1 cellular context compared by ENCODE assay signal in the genomic region with DNA sequence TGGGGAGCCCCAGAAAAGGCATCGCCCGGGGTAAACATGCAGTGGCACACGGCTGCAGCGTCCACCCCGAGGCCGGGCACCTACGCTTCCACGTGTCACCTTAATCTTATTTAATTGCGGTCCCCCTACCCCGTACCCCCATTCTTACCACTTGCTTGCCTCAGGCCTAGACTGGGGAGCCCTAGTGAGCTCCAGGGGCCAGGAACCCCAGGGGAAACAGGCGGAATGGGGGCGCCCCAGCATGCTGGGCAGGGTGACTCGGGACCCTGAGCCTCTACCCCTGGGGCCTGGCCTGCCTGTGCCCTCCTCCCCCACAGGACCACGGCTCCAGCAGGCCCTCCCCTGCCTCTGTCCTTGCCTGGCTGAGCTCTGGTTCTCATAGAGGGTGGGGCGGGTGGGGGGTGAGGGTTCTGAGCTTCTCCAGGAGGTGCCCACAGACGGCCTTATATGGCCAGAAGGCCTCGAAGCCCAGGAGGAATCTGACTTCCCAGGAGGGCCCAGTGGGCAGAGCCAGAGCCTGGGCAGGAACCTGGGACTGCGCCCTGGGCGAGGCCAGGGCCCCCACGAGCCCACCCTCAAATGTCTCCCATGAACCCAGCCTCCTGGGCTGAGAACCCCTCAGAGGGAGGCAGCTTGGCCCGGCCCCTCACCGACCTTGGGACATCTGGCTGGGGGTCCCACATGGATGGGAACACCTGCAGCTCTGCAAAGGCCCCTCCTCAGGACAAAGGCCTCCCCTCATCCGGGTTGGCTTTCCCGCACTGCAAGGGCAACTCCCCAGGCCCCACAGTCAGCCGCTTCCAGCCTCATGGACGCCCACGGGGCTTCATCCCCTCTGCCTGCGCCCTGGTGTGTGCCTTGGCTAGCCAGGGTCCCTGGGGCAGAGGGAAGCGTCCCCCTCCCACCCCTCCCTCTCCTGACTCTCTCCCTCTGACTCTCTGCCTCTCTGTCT.
TF ChIP-seq lines count a peak whose summit lies in the region.

No MANE protein-coding gene starts in this region.

TF ChIP-seq in HepG2, 621 proteins besides CTCF, POLR2A, EP300 and RAD21 (continued from another document and continues in another):
- no peak for TF ChIP-seq FOXP1 (IDR thresholded peaks at IDR 0.05)
- TF ChIP-seq FOXP1 (CRISPR knock-in tag; IDR thresholded peaks at IDR 0.05), result no peak
- no peak for TF ChIP-seq ZNF101 (CRISPR knock-in tag; IDR thresholded peaks at IDR 0.05; ENCODE audit: borderline replicate concordance, low read depth)
- TF ChIP-seq IRX3 (CRISPR knock-in tag; IDR thresholded peaks at IDR 0.05; ENCODE audit: borderline replicate concordance, low read depth), result no peak
- TF ChIP-seq ZNF326 (CRISPR knock-in tag; IDR thresholded peaks at IDR 0.05; ENCODE audit: borderline replicate concordance), result no peak
- no peak for TF ChIP-seq ZNF562 (CRISPR knock-in tag; IDR thresholded peaks at IDR 0.05; ENCODE audit: borderline replicate concordance)
- no peak for TF ChIP-seq SETDB1 (CRISPR knock-in tag; IDR thresholded peaks at IDR 0.05; ENCODE audit: borderline replicate concordance)
- TF ChIP-seq TMF1 (CRISPR knock-in tag; IDR thresholded peaks at IDR 0.05; ENCODE audit: low read depth), result no peak
- no peak for TF ChIP-seq CEBPG (CRISPR knock-in tag; IDR thresholded peaks at IDR 0.05)
- TF ChIP-seq ZNF788 (CRISPR knock-in tag; IDR thresholded peaks at IDR 0.05; ENCODE audit: borderline replicate concordance), result no peak
- no peak for TF ChIP-seq ARNT (IDR thresholded peaks at IDR 0.05)
- TF ChIP-seq, protein P1, sequence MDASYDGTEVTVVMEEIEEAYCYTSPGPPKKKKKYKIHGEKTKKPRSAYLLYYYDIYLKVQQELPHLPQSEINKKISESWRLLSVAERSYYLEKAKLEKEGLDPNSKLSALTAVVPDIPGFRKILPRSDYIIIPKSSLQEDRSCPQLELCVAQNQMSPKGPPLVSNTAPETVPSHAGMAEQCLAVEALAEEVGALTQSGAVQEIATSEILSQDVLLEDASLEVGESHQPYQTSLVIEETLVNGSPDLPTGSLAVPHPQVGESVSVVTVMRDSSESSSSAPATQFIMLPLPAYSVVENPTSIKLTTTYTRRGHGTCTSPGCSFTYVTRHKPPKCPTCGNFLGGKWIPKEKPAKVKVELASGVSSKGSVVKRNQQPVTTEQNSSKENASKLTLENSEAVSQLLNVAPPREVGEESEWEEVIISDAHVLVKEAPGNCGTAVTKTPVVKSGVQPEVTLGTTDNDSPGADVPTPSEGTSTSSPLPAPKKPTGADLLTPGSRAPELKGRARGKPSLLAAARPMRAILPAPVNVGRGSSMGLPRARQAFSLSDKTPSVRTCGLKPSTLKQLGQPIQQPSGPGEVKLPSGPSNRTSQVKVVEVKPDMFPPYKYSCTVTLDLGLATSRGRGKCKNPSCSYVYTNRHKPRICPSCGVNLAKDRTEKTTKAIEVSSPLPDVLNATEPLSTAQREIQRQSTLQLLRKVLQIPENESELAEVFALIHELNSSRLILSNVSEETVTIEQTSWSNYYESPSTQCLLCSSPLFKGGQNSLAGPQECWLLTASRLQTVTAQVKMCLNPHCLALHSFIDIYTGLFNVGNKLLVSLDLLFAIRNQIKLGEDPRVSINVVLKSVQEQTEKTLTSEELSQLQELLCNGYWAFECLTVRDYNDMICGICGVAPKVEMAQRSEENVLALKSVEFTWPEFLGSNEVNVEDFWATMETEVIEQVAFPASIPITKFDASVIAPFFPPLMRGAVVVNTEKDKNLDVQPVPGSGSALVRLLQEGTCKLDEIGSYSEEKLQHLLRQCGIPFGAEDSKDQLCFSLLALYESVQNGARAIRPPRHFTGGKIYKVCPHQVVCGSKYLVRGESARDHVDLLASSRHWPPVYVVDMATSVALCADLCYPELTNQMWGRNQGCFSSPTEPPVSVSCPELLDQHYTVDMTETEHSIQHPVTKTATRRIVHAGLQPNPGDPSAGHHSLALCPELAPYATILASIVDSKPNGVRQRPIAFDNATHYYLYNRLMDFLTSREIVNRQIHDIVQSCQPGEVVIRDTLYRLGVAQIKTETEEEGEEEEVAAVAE (CRISPR knock-in tag; IDR thresholded peaks at IDR 0.05; ENCODE audit: borderline replicate concordance), result no peak
- TF ChIP-seq RFXANK (CRISPR knock-in tag; IDR thresholded peaks at IDR 0.05), result no peak
- TF ChIP-seq RORA (CRISPR knock-in tag; IDR thresholded peaks at IDR 0.05), result no peak
- no peak for TF ChIP-seq MEF2D (CRISPR knock-in tag; IDR thresholded peaks at IDR 0.05)
- no peak for TF ChIP-seq ZFP1 (CRISPR knock-in tag; IDR thresholded peaks at IDR 0.05)
- no peak for TF ChIP-seq ZNF160 (CRISPR knock-in tag; IDR thresholded peaks at IDR 0.05)
- TF ChIP-seq, protein P2, sequence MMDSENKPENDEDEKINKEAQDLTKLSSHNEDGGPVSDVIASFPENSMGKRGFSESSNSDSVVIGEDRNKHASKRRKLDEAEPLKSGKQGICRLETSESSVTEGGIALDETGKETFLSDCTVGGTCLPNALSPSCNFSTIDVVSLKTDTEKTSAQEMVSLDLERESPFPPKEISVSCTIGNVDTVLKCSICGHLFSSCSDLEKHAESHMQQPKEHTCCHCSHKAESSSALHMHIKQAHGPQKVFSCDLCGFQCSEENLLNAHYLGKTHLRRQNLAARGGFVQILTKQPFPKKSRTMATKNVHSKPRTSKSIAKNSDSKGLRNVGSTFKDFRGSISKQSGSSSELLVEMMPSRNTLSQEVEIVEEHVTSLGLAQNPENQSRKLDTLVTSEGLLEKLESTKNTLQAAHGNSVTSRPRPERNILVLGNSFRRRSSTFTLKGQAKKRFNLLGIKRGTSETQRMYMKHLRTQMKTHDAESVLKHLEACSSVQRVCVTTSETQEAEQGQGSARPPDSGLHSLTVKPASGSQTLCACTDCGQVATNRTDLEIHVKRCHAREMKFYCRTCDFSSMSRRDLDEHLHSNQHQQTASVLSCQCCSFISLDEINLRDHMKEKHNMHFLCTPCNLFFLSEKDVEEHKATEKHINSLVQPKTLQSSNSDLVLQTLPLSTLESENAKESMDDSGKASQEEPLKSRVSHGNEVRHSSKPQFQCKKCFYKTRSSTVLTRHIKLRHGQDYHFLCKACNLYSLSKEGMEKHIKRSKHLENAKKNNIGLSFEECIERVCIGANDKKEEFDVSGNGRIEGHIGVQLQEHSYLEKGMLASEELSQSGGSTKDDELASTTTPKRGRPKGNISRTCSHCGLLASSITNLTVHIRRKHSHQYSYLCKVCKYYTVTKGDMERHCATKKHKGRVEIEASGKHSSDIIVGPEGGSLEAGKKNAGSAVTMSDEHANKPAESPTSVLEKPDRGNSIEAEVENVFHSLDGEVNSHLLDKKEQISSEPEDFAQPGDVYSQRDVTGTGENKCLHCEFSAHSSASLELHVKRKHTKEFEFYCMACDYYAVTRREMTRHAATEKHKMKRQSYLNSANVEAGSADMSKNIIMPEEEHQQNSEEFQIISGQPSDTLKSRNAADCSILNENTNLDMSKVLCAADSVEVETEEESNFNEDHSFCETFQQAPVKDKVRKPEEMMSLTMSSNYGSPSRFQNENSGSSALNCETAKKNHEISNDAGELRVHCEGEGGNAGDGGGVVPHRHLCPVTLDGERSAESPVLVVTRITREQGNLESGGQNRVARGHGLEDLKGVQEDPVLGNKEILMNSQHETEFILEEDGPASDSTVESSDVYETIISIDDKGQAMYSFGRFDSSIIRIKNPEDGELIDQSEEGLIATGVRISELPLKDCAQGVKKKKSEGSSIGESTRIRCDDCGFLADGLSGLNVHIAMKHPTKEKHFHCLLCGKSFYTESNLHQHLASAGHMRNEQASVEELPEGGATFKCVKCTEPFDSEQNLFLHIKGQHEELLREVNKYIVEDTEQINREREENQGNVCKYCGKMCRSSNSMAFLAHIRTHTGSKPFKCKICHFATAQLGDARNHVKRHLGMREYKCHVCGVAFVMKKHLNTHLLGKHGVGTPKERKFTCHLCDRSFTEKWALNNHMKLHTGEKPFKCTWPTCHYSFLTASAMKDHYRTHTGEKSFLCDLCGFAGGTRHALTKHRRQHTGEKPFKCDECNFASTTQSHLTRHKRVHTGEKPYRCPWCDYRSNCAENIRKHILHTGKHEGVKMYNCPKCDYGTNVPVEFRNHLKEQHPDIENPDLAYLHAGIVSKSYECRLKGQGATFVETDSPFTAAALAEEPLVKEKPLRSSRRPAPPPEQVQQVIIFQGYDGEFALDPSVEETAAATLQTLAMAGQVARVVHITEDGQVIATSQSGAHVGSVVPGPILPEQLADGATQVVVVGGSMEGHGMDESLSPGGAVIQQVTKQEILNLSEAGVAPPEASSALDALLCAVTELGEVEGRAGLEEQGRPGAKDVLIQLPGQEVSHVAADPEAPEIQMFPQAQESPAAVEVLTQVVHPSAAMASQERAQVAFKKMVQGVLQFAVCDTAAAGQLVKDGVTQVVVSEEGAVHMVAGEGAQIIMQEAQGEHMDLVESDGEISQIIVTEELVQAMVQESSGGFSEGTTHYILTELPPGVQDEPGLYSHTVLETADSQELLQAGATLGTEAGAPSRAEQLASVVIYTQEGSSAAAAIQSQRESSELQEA (CRISPR knock-in tag; IDR thresholded peaks at IDR 0.05; ENCODE audit: not compliant biosample characterization), result no peak
- no peak for TF ChIP-seq ZNF10 (CRISPR knock-in tag; IDR thresholded peaks at IDR 0.05; ENCODE audit: borderline replicate concordance, low read depth)
- TF ChIP-seq ZNF367 (CRISPR knock-in tag; IDR thresholded peaks at IDR 0.05; ENCODE audit: borderline replicate concordance), result no peak
- TF ChIP-seq, protein P3, sequence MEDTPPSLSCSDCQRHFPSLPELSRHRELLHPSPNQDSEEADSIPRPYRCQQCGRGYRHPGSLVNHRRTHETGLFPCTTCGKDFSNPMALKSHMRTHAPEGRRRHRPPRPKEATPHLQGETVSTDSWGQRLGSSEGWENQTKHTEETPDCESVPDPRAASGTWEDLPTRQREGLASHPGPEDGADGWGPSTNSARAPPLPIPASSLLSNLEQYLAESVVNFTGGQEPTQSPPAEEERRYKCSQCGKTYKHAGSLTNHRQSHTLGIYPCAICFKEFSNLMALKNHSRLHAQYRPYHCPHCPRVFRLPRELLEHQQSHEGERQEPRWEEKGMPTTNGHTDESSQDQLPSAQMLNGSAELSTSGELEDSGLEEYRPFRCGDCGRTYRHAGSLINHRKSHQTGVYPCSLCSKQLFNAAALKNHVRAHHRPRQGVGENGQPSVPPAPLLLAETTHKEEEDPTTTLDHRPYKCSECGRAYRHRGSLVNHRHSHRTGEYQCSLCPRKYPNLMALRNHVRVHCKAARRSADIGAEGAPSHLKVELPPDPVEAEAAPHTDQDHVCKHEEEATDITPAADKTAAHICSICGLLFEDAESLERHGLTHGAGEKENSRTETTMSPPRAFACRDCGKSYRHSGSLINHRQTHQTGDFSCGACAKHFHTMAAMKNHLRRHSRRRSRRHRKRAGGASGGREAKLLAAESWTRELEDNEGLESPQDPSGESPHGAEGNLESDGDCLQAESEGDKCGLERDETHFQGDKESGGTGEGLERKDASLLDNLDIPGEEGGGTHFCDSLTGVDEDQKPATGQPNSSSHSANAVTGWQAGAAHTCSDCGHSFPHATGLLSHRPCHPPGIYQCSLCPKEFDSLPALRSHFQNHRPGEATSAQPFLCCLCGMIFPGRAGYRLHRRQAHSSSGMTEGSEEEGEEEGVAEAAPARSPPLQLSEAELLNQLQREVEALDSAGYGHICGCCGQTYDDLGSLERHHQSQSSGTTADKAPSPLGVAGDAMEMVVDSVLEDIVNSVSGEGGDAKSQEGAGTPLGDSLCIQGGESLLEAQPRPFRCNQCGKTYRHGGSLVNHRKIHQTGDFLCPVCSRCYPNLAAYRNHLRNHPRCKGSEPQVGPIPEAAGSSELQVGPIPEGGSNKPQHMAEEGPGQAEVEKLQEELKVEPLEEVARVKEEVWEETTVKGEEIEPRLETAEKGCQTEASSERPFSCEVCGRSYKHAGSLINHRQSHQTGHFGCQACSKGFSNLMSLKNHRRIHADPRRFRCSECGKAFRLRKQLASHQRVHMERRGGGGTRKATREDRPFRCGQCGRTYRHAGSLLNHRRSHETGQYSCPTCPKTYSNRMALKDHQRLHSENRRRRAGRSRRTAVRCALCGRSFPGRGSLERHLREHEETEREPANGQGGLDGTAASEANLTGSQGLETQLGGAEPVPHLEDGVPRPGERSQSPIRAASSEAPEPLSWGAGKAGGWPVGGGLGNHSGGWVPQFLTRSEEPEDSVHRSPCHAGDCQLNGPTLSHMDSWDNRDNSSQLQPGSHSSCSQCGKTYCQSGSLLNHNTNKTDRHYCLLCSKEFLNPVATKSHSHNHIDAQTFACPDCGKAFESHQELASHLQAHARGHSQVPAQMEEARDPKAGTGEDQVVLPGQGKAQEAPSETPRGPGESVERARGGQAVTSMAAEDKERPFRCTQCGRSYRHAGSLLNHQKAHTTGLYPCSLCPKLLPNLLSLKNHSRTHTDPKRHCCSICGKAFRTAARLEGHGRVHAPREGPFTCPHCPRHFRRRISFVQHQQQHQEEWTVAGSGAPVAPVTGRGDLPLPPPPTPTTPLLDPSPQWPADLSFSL (CRISPR knock-in tag; IDR thresholded peaks at IDR 0.05), result no peak
- no peak for TF ChIP-seq ZNF766 (CRISPR knock-in tag; IDR thresholded peaks at IDR 0.05; ENCODE audit: borderline replicate concordance)
- TF ChIP-seq FOXA3 (CRISPR knock-in tag; IDR thresholded peaks at IDR 0.05), result no peak
- TF ChIP-seq ONECUT2 (CRISPR knock-in tag; IDR thresholded peaks at IDR 0.05), result no peak
- no peak for TF ChIP-seq CHD4 (IDR thresholded peaks at IDR 0.05; ENCODE audit: borderline replicate concordance, low read length)
- no peak for TF ChIP-seq ZNF3 (CRISPR knock-in tag; IDR thresholded peaks at IDR 0.05)
- no peak for TF ChIP-seq GABPA (IDR thresholded peaks at IDR 0.05; ENCODE audit: low read depth, low read length)
- no peak for TF ChIP-seq GABPA (CRISPR knock-in tag; IDR thresholded peaks at IDR 0.05; ENCODE audit: low read depth)
- TF ChIP-seq ZNF143 (CRISPR knock-in tag; IDR thresholded peaks at IDR 0.05), result no peak
- TF ChIP-seq GLI4 (CRISPR knock-in tag; IDR thresholded peaks at IDR 0.05; ENCODE audit: borderline replicate concordance), result no peak
- no peak for TF ChIP-seq SRSF4 (IDR thresholded peaks at IDR 0.05; ENCODE audit: low read depth, low read length, poor library complexity, severe bottlenecking)
- TF ChIP-seq ZNF329 (CRISPR knock-in tag; IDR thresholded peaks at IDR 0.05; ENCODE audit: low read depth), result no peak
- TF ChIP-seq NFE2 (CRISPR knock-in tag; IDR thresholded peaks at IDR 0.05), result no peak
- no peak for TF ChIP-seq SAFB2 (CRISPR knock-in tag; IDR thresholded peaks at IDR 0.05; ENCODE audit: borderline replicate concordance, low read depth)
- TF ChIP-seq SRY (CRISPR knock-in tag; IDR thresholded peaks at IDR 0.05), result no peak
- TF ChIP-seq RCOR2 (CRISPR knock-in tag; IDR thresholded peaks at IDR 0.05), result no peak
- TF ChIP-seq, protein P4, sequence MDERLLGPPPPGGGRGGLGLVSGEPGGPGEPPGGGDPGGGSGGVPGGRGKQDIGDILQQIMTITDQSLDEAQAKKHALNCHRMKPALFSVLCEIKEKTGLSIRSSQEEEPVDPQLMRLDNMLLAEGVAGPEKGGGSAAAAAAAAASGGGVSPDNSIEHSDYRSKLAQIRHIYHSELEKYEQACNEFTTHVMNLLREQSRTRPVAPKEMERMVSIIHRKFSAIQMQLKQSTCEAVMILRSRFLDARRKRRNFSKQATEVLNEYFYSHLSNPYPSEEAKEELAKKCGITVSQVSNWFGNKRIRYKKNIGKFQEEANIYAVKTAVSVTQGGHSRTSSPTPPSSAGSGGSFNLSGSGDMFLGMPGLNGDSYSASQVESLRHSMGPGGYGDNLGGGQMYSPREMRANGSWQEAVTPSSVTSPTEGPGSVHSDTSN (CRISPR knock-in tag; IDR thresholded peaks at IDR 0.05), result no peak
- TF ChIP-seq, protein P5, sequence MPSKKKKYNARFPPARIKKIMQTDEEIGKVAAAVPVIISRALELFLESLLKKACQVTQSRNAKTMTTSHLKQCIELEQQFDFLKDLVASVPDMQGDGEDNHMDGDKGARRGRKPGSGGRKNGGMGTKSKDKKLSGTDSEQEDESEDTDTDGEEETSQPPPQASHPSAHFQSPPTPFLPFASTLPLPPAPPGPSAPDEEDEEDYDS (CRISPR knock-in tag; IDR thresholded peaks at IDR 0.05), result no peak
- no peak for TF ChIP-seq ZC3H13 (CRISPR knock-in tag; IDR thresholded peaks at IDR 0.05)
- peak; percentile 62; the same call in 1 of the 2 replicates for TF ChIP-seq ZNF83 (CRISPR knock-in tag; IDR thresholded peaks at IDR 0.05; ENCODE audit: borderline replicate concordance)
